Comparison of ENCODE assay signal across 24 cellular contexts in the genomic region with DNA sequence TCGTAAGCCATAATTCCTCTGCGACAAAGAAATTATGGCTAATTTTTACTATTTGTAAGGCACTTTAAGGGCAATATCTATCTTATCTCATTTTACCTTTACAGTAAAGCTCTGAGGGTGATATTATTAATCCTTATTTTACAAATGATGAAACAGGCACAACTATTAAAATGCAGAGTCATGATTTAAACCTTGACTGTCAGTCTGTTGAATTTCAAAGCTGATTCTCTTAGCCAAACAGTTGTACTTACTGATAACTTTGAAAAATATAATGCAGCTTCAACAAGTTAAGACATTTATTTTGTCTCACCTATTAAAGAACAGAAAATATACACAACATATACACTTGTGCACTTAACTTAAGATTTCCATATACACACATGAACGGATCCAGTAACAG.
DNase-seq lines count a peak whose midpoint lies in the region; ATAC-seq, FAIRE-seq and TF ChIP-seq lines count a peak whose summit lies in the region.
"Had no signal": no experiment of that assay in that cellular context is flagged by ENCODE, and none has a peak within 500 bp of the region (broad histone marks: within the 10 kb centered on the region; RNA-seq: fewer than 3 reads in every experiment).

No MANE protein-coding gene starts in this region.

- H3K4me2 ChIP-seq in HepG2 (ENCODE audit: low read depth, low read length), result no peak overlapping the region
- no peak overlapping the region for H3K4me2 ChIP-seq in DND-41 (ENCODE audit: insufficient read depth, low read length)
- no peak overlapping the region for H3K4me2 ChIP-seq in osteoblast (ENCODE audit: insufficient read depth, low read length)
- H3K4me2 ChIP-seq: BLaER1 had no signal

- CTCF ChIA-PET in HepG2 (lab: Yijun Ruan, JAX; ENCODE audit: low intra/inter-chr PET ratio, low total read pairs), result no interaction called here
- CTCF ChIA-PET in CD4-positive, alpha-beta memory T cell (lab: Charles Lee; ENCODE audit: partially characterized antibody), result interaction anchor here (1.1 kb wide), 1 partner anchor 8 kb away, joined by 3 read pairs; no protein-coding TSS in a partner anchor

- H3K36me3 ChIP-seq in HepG2 (replicated peaks in 1 of 2; ENCODE audit: control insufficient read depth in 1 of 2, insufficient read depth in 2 of 2, low read length in 2 of 2) (no peaks in the 10 kb centered on the region), right lobe of liver (no peaks in the 10 kb centered on the region), DND-41 (ENCODE audit: insufficient read depth, low read length) (no peaks in the 10 kb centered on the region), osteoblast (ENCODE audit: insufficient read depth, low read length) (no peaks in the 10 kb centered on the region)
- H3K36me3 ChIP-seq in CD4-positive, alpha-beta memory T cell (ENCODE audit: insufficient read depth, low read length), result no peaks in the 10 kb centered on the region
- H3K36me3 ChIP-seq: BE2C, BLaER1 had no signal

- no peak overlapping the region for H3K9ac ChIP-seq in HepG2 (ENCODE audit: insufficient read depth, low read depth, low read length)
- no peak overlapping the region for H3K9ac ChIP-seq in DND-41 (ENCODE audit: low read depth, low read length)
- H3K9ac ChIP-seq: BLaER1 had no signal

- no peak for ATAC-seq in HepG2
- no peak for ATAC-seq in right lobe of liver
- ATAC-seq in DND-41 (ENCODE audit: insufficient read depth, low read depth), result no peak
- ATAC-seq: CD8-positive, alpha-beta T cell had no signal

- H3K79me2 ChIP-seq in HepG2 (ENCODE audit: insufficient read depth, low read length) (no peaks in the 10 kb centered on the region), DND-41 (ENCODE audit: insufficient read depth, low read length) (no peaks in the 10 kb centered on the region), osteoblast (ENCODE audit: insufficient read depth, low read length) (no peaks in the 10 kb centered on the region)

- no peak for TF ChIP-seq RAD21 in HepG2 (CRISPR knock-in tag; IDR thresholded peaks at IDR 0.05)

- H4K20me1 ChIP-seq in HepG2 (ENCODE audit: insufficient read depth, low read length) (no peaks in the 10 kb centered on the region), DND-41 (ENCODE audit: insufficient read depth, low read length) (no peaks in the 10 kb centered on the region), osteoblast (ENCODE audit: insufficient read depth, low read length) (no peaks in the 10 kb centered on the region)
- H4K20me1 ChIP-seq: BLaER1 had no signal

- H3K27ac Mint-ChIP-seq in CD4-positive, alpha-beta memory T cell, result no peak overlapping the region
- H3K27ac Mint-ChIP-seq: CD14-positive monocyte; CD4-positive, CD25-positive, alpha-beta regulatory T cell; CD8-positive, alpha-beta T cell had no signal

- no peaks in the 10 kb centered on the region for H3K9me3 ChIP-seq in HepG2 (ENCODE audit: low read length)
- H3K9me3 ChIP-seq in right lobe of liver, result no peaks in the 10 kb centered on the region
- peaks cover 6% of the 10 kb centered on the region for H3K9me3 ChIP-seq in DND-41 (ENCODE audit: insufficient read depth, low read length, severe bottlenecking)
- no peaks in the 10 kb centered on the region for H3K9me3 ChIP-seq in osteoblast (ENCODE audit: low read depth, low read length)
- no peaks in the 10 kb centered on the region for H3K9me3 ChIP-seq in CD4-positive, alpha-beta memory T cell (ENCODE audit: control insufficient read depth in 1 of 2, low read length in 2 of 2)
- H3K9me3 ChIP-seq: BE2C, BLaER1, Caco-2 had no signal

- H3K27me3 ChIP-seq in HepG2 (ENCODE audit: control insufficient read depth in 1 of 2, insufficient read depth in 2 of 2, low read length in 2 of 2), result no peaks in the 10 kb centered on the region
- H3K27me3 ChIP-seq in right lobe of liver, result no peaks in the 10 kb centered on the region
- no peaks in the 10 kb centered on the region for H3K27me3 ChIP-seq in DND-41 (ENCODE audit: insufficient read depth, low read length, poor library complexity)
- no peaks in the 10 kb centered on the region for H3K27me3 ChIP-seq in osteoblast (ENCODE audit: insufficient read depth, low read length)
- H3K27me3 ChIP-seq in CD4-positive, alpha-beta memory T cell (ENCODE audit: insufficient read depth, low read length), result no peaks in the 10 kb centered on the region
- H3K27me3 ChIP-seq: BE2C, BLaER1 had no signal

- in situ Hi-C loops in HepG2 (cut with HindIII; ENCODE audit: extremely low pct_ligation_motif_present, low pct_unique_long_range_greater_than_20kb), result loop anchor here (10.0 kb wide), 1 partner anchor 437 kb away; no protein-coding TSS in a partner anchor

- H3K4me3 Mint-ChIP-seq in CD4-positive, alpha-beta memory T cell, result no peak overlapping the region
- H3K4me3 Mint-ChIP-seq: CD14-positive monocyte; CD4-positive, CD25-positive, alpha-beta regulatory T cell; CD8-positive, alpha-beta T cell had no signal

- 65% methylated on average over 3 of the region's 3 CpGs for WGBS in HepG2 (ENCODE audit: low lambda C conversion rate)
- 78% methylated on average over 3 of the region's 3 CpGs for WGBS in right lobe of liver (ENCODE audit: insufficient coverage, low coverage, low lambda C conversion rate, missing lambda C conversion rate)

- H3K4me1 ChIP-seq in HepG2 (ENCODE audit: insufficient read depth, low read length), result no peaks in the 10 kb centered on the region
- no peaks in the 10 kb centered on the region for H3K4me1 ChIP-seq in right lobe of liver
- H3K4me1 ChIP-seq in DND-41 (ENCODE audit: insufficient read depth, low read length), result peaks cover 33% of the 10 kb centered on the region
- no peaks in the 10 kb centered on the region for H3K4me1 ChIP-seq in osteoblast (ENCODE audit: insufficient read depth, low read length)
- H3K4me1 ChIP-seq in CD4-positive, alpha-beta memory T cell (ENCODE audit: insufficient read depth, low read length), result no peaks in the 10 kb centered on the region
- H3K4me1 ChIP-seq: BE2C, Caco-2 had no signal

- TF ChIP-seq POLR2A in HepG2 (IDR thresholded peaks at IDR 0.05; ENCODE audit: insufficient read depth in 1 of 2, low read depth in 2 of 2, low read length in 2 of 2) (no peak), right lobe of liver (IDR thresholded peaks at IDR 0.05) (no peak)

- no peaks in the 10 kb centered on the region for H3K36me3 Mint-ChIP-seq in CD4-positive, alpha-beta memory T cell
- H3K36me3 Mint-ChIP-seq: CD14-positive monocyte; CD4-positive, CD25-positive, alpha-beta regulatory T cell; CD8-positive, alpha-beta T cell had no signal

- POLR2A ChIA-PET in HepG2 (lab: Yijun Ruan, JAX), result no interaction called here
- POLR2A ChIA-PET in CD4-positive, alpha-beta memory T cell (lab: Charles Lee; ENCODE audit: partially characterized antibody), result no interaction called here

- no peak for FAIRE-seq in HepG2 (lab: Jason Lieb, UNC)
- FAIRE-seq: G401.6, GM12891, GM18507 had no signal

- H3K27me3 Mint-ChIP-seq in CD4-positive, alpha-beta memory T cell, result no peaks in the 10 kb centered on the region
- H3K27me3 Mint-ChIP-seq: CD4-positive, CD25-positive, alpha-beta regulatory T cell had no signal

- H3K4me3 ChIP-seq in HepG2 (replicated peaks in 1 of 3; ENCODE audit: insufficient read depth in 1 of 3, low read depth in 2 of 3, low read length in 3 of 3), result no peak overlapping the region
- H3K4me3 ChIP-seq in right lobe of liver, result no peak overlapping the region
- H3K4me3 ChIP-seq in DND-41 (ENCODE audit: low read depth in 1 of 2, low read length in 2 of 2), result no peak overlapping the region
- no peak overlapping the region for H3K4me3 ChIP-seq in osteoblast (ENCODE audit: insufficient read depth, low read length)
- H3K4me3 ChIP-seq in CD4-positive, alpha-beta memory T cell (ENCODE audit: low read length in 2 of 2), result no peak overlapping the region
- H3K4me3 ChIP-seq: BLaER1 had no signal

- peaks cover 0 to 4% (median 3%) of the 10 kb centered on the region in 8 donors for H3K9me3 Mint-ChIP-seq in CD4-positive, alpha-beta memory T cell
- H3K9me3 Mint-ChIP-seq: CD8-positive, alpha-beta T cell had no signal

- no peak for DNase-seq in HepG2 (ENCODE audit: low spot score)
- DNase-seq in right lobe of liver, result no peak
- no peak for DNase-seq in DND-41
- DNase-seq in osteoblast (ENCODE audit: insufficient read length, low spot score, missing footprints), result peak; percentile 65
- no peak for DNase-seq in CD4-positive, alpha-beta memory T cell
- DNase-seq in islet precursor cell, result no peak
- DNase-seq: ACHN; BE2C; C1 segment of cervical spinal cord; Caco-2; Calu3; CD4-positive, CD25-positive, alpha-beta regulatory T cell; CD8-positive, alpha-beta T cell; DMS 273 treated with DMSO at 0.1 percent for 48 hours; DMS153; DMS53; DMS79; GF-D8 had no signal

- TF ChIP-seq CTCF in HepG2 (CRISPR knock-in tag; IDR thresholded peaks at IDR 0.05) (no peak), right lobe of liver (IDR thresholded peaks at IDR 0.05) (no peak), DND-41 (IDR thresholded peaks at IDR 0.05; ENCODE audit: borderline replicate concordance, extremely low read depth, low read length, poor library complexity, severe bottlenecking) (no peak), osteoblast (IDR thresholded peaks at IDR 0.05; ENCODE audit: extremely low read depth, low read depth, low read length) (no peak)

- H3K27ac ChIP-seq in HepG2 (ENCODE audit: extremely low read length, insufficient read depth, low read length) (no peak overlapping the region), right lobe of liver (no peak overlapping the region), DND-41 (ENCODE audit: low read length) (0 out of 2 replicates have a peak overlapping the region, but pooled peaks have one; percentile 30), osteoblast (ENCODE audit: low read depth, low read length) (no peak overlapping the region)
- no peak overlapping the region for H3K27ac ChIP-seq in CD4-positive, alpha-beta memory T cell (ENCODE audit: low read depth, low read length)
- H3K27ac ChIP-seq: 22Rv1, BLaER1 had no signal

- TF ChIP-seq EP300 in HepG2 (IDR thresholded peaks at IDR 0.05; ENCODE audit: low read depth in 2 of 2, low read length in 2 of 2) (no peak), HepG2 (CRISPR knock-in tag; IDR thresholded peaks at IDR 0.05; ENCODE audit: borderline replicate concordance) (no peak)

- no TSS peak for BruUV-seq in HepG2 (replicated peaks; lab: Mats Ljungman, UMichigan)

- H2AFZ ChIP-seq in HepG2 (ENCODE audit: low read length) (no peak overlapping the region), DND-41 (ENCODE audit: low read depth, low read length) (no peak overlapping the region), osteoblast (ENCODE audit: low read length) (no peak overlapping the region)

- no peaks in the 10 kb centered on the region for H3K4me1 Mint-ChIP-seq in CD4-positive, alpha-beta memory T cell
- H3K4me1 Mint-ChIP-seq: CD14-positive monocyte; CD4-positive, CD25-positive, alpha-beta regulatory T cell had no signal

- intact Hi-C loops in HepG2 (cut with micrococcal nuclease; ENCODE audit: unreplicated experiment), result no loop called here
- intact Hi-C loops in right lobe of liver (cut with DNase I), result loop anchor here in 1 of 2 donors (10.0 kb wide), 1 partner anchor 437 kb away; no protein-coding TSS in a partner anchor
- intact Hi-C loops in CD4-positive, alpha-beta memory T cell (cut with micrococcal nuclease), result no loop called here

TF ChIP-seq in HepG2, 621 proteins besides CTCF, POLR2A, EP300 and RAD21 (continues in another document):
- TF ChIP-seq POGZ (CRISPR knock-in tag; IDR thresholded peaks at IDR 0.05) (no peak), NFE2L2 (IDR thresholded peaks at IDR 0.05; ENCODE audit: low read length) (peak; percentile 68), ZNF841 (CRISPR knock-in tag; IDR thresholded peaks at IDR 0.05; ENCODE audit: borderline replicate concordance) (no peak)
